ENCODE assay signal across 11 cellular contexts in the genomic region with DNA sequence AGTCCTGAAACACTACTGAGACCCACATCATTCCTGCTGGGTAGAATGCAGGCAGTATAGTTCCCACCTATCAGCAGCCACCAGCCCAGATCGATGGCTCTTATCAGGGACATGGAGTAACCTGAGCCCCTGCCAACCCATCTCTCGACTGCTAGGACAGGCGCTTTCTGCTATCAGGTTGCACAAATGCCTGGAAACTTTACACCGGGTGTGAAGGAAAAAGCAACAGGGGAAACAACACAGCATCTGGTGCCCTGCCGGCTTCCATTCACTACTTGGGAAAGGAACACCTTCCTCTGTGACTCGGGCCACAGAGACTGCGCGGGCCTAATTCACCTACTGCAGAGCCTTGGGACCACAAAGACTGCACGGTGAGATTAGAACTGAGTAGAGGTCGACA. TPM values are rescaled to one million over a fixed set of nuclear protein-coding genes. Genes with fewer than 3 reads are reported as not detected.
DNase-seq lines count a peak whose midpoint lies in the region; ATAC-seq and TF ChIP-seq lines count a peak whose summit lies in the region.
"Had no signal": no experiment of that assay in that cellular context is flagged by ENCODE, and none has a peak within 500 bp of the region (broad histone marks: within the 10 kb centered on the region; RNA-seq: fewer than 3 reads in every experiment).

No MANE protein-coding gene starts in this region.

- no peaks in the 10 kb centered on the region for H3K9me3 ChIP-seq in stomach smooth muscle (ENCODE audit: control insufficient read depth in 2 of 2, low read length in 2 of 2)
- H3K9me3 ChIP-seq in MM.1S (replicated peaks; ENCODE audit: insufficient read depth, low read length): no peaks in the 10 kb centered on the region
- H3K9me3 ChIP-seq: SJSA1 had no signal

- H4K20me1 ChIP-seq in MM.1S (ENCODE audit: insufficient read depth, low read length): no peaks in the 10 kb centered on the region

- H3K36me3 ChIP-seq in stomach smooth muscle (ENCODE audit: control insufficient read depth in 2 of 2, insufficient read depth in 2 of 2, low read length in 2 of 2) (no peaks in the 10 kb centered on the region), MM.1S (replicated peaks; ENCODE audit: insufficient read depth, low read length) (no peaks in the 10 kb centered on the region)
- H3K36me3 ChIP-seq: SJSA1 had no signal

- ATAC-seq in left ventricle myocardium superior: peak; percentile 54
- no peak for ATAC-seq in GM19035 (IDR thresholded peaks at IDR 0.05; ENCODE audit: unreplicated experiment)

- H3K9ac ChIP-seq in stomach smooth muscle (ENCODE audit: low read length in 2 of 2) (peak overlapping the region; percentile 6 to 30), MM.1S (ENCODE audit: low read length) (no peak overlapping the region)

- H3K9me2 ChIP-seq in MM.1S (replicated peaks; ENCODE audit: insufficient read depth, low read length): no peaks in the 10 kb centered on the region

- H3K4me3 ChIP-seq in stomach smooth muscle (ENCODE audit: low read length in 2 of 2) (peak overlapping the region; percentile 1 to 17), MM.1S (ENCODE audit: low read length) (no peak overlapping the region)
- H3K4me3 ChIP-seq: SJSA1 had no signal

- H3K27me3 ChIP-seq in stomach smooth muscle (ENCODE audit: control insufficient read depth in 1 of 2, insufficient read depth in 2 of 2, low read length in 2 of 2): no peaks in the 10 kb centered on the region
- no peaks in the 10 kb centered on the region for H3K27me3 ChIP-seq in MM.1S (replicated peaks; ENCODE audit: insufficient read depth, low read length)
- H3K27me3 ChIP-seq: foreskin keratinocyte, SJSA1 had no signal

- no peaks in the 10 kb centered on the region for H3K79me2 ChIP-seq in MM.1S (ENCODE audit: low read length)

- H2AFZ ChIP-seq in MM.1S (ENCODE audit: low read length): no peak overlapping the region

- H3F3A ChIP-seq in MM.1S (ENCODE audit: insufficient read depth, low read length): no peaks in the 10 kb centered on the region

- no peak for TF ChIP-seq CTCF in MM.1S (IDR thresholded peaks at IDR 0.05; ENCODE audit: low read length)

- H3K4me1 ChIP-seq in stomach smooth muscle (ENCODE audit: control insufficient read depth, insufficient read depth, low read length) (peaks cover 51% of the 10 kb centered on the region), MM.1S (ENCODE audit: low read length) (no peaks in the 10 kb centered on the region)

- intact Hi-C loops in left ventricle myocardium superior (cut with micrococcal nuclease): no loop called here

- H3K4me2 ChIP-seq in MM.1S (ENCODE audit: low read depth, low read length): no peak overlapping the region

- DNase-seq in NCI-H1092 (lab: John Stamatoyannopoulos, UW) (peak; percentile 72), NCI-H526 treated with DMSO at 0.1 percent for 48 hours (lab: John Stamatoyannopoulos, UW) (peak; percentile 59), left ventricle myocardium superior (no peak), MM.1S (no peak), NCI-H1694 treated with DMSO at 0.1 percent for 48 hours (lab: John Stamatoyannopoulos, UW) (no peak)
- DNase-seq: activated CD4-positive, CD25-positive, alpha-beta regulatory T cell treated with anti-CD3 and anti-CD28 coated beads, Interleukin-2, amount 50 U/mL, for 72 hours; activated gamma-delta T cell; foreskin keratinocyte had no signal

- peak overlapping the region; percentile 42 for H3K27ac ChIP-seq in stomach smooth muscle (ENCODE audit: low read length)
- no peak overlapping the region for H3K27ac ChIP-seq in MM.1S (ENCODE audit: low read length)
- H3K27ac ChIP-seq: foreskin keratinocyte had no signal

RNA-seq across cellular contexts. Expression of gene RBFOX2, which starts 18.5 kb away (rescaled TPM):
- 76.7 TPM for total RNA-seq in left ventricle myocardium superior

Comparison
In these comparisons a context has a peak if more than half of its experiments do, and no peak if none do; other contexts are left out.
1. DNase-seq: peak in NCI-H1092 (single experiment) and NCI-H526 treated with DMSO at 0.1 percent for 48 hours (single experiment); none in left ventricle myocardium superior (single experiment), MM.1S (single experiment) and NCI-H1694 treated with DMSO at 0.1 percent for 48 hours (single experiment).